16 cellular contexts compared by ENCODE assay signal in the genomic region with DNA sequence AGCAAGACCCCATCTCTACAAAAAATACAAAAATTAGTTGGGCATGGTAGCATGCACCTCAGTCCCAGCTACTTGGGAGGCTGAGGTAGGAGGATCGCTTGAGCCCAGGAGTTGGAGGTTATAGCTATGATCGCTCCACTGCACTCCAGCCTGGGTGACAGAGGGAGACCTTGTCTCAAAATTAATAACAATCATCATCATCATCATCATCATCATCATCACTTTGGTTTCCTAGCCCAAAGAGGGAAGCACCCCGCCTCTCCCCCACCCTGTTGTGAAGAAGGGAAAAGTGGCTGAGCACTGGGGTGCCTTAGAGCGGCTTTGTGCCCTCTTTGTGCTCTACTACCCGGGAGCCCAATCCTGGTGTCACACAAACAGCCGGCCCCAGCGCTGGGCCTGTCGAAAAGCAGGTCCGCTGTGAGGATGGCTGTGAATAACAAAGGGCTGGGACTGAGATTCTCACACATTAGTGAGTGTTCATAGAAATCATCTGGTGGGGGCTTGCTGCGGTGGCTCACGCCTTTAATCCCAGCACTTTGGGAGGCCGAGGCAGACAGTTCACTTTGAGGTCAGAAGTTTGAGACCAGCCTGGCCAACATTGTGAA. TPM values are rescaled to one million over a fixed set of nuclear protein-coding genes. Genes with fewer than 3 reads are reported as not detected.
DNase-seq lines count a peak whose midpoint lies in the region; TF ChIP-seq lines count a peak whose summit lies in the region.
"Had no signal": no experiment of that assay in that cellular context is flagged by ENCODE, and none has a peak within 500 bp of the region (broad histone marks: within the 10 kb centered on the region; RNA-seq: fewer than 3 reads in every experiment).

No MANE protein-coding gene starts in this region.

- H3K4me1 Mint-ChIP-seq in neural crest cell = peaks cover 13% of the 10 kb centered on the region
- H3K4me1 Mint-ChIP-seq in immature natural killer cell = peaks cover 10 to 11% of the 10 kb centered on the region in 2 donors

- CTCF ChIA-PET in HEK293 (lab: Yijun Ruan, JAX) = interaction anchor here (0.6 to 0.7 kb wide), 2 partner anchors 9 to 66 kb away, joined by 4 read pairs; no protein-coding TSS in a partner anchor
- CTCF ChIA-PET in mammary epithelial cell (lab: Charles Lee; ENCODE audit: low non-redundant PET) = no interaction called here

- intact Hi-C loops in mammary epithelial cell (cut with micrococcal nuclease) = no loop called here

- H3K27me3 Mint-ChIP-seq in neural crest cell (ENCODE audit: low read depth) (no peaks in the 10 kb centered on the region), immature natural killer cell (ENCODE audit: low read depth in 3 of 3) (peaks cover 0 to 7% (median 3%) of the 10 kb centered on the region in 3 donors)
- H3K27me3 Mint-ChIP-seq: CD4-positive, alpha-beta T cell had no signal

- peak overlapping the region; percentile 43 for H3K27ac Mint-ChIP-seq in neural crest cell (ENCODE audit: unreplicated experiment)
- no peak overlapping the region for H3K27ac Mint-ChIP-seq in immature natural killer cell
- H3K27ac Mint-ChIP-seq: B cell; CD4-positive, alpha-beta T cell had no signal

- H3K27me3 ChIP-seq in mammary epithelial cell (ENCODE audit: insufficient read depth, low read length) = no peaks in the 10 kb centered on the region

- H3K36me3 ChIP-seq in HEK293 (ENCODE audit: control insufficient read depth in 2 of 2, insufficient read depth in 1 of 2, low read length in 2 of 2) (no peaks in the 10 kb centered on the region), mammary epithelial cell (ENCODE audit: insufficient read depth, low read length) (no peaks in the 10 kb centered on the region)

- H3K27ac ChIP-seq in HEK293 (ENCODE audit: extremely low read depth, low read depth, low read length) (no peak overlapping the region), mammary epithelial cell (ENCODE audit: insufficient read depth, low read depth, low read length) (no peak overlapping the region)

- no peaks in the 10 kb centered on the region for H4K20me1 ChIP-seq in mammary epithelial cell (ENCODE audit: insufficient read depth, low read length)

- TF ChIP-seq CTCF in HEK293 (tag by site-specific recombination; IDR thresholded peaks at IDR 0.05) = no peak
- TF ChIP-seq CTCF in neural crest cell (conservative IDR thresholded peaks at IDR 0.05) = no peak
- no peak for TF ChIP-seq CTCF in mammary epithelial cell (conservative IDR thresholded peaks at IDR 0.05 in 1 of 2, IDR thresholded peaks at IDR 0.05 in 1 of 2; ENCODE audit: extremely low read depth in 1 of 2, insufficient read depth in 1 of 2, low read depth in 1 of 2, low read length in 2 of 2)

- DNase-seq in ELF-1 (ENCODE audit: low read depth, low spot score) = peak; percentile 75
- DNase-seq in iPS-NIHi11 (ENCODE audit: low spot score) = peak; percentile 69
- no peak for DNase-seq in neural crest cell (ENCODE audit: low read depth, low spot score)
- no peak for DNase-seq in mammary epithelial cell
- DNase-seq in stimulated activated CD4-positive, alpha-beta T cell treated with anti-CD3 and anti-CD28 coated beads, Interleukin-4, amount 100 ng/mL, for 4 hours = no peak
- no peak for DNase-seq in immature natural killer cell
- DNase-seq in DMS79 (lab: John Stamatoyannopoulos, UW) = no peak
- DNase-seq: C1 segment of cervical spinal cord; Calu3; CD4-positive, alpha-beta T cell; DMS 273 treated with DMSO at 0.1 percent for 48 hours; DMS79 treated with DMSO at 0.1 percent for 48 hours; GDM1; GOT3 had no signal

- no peak overlapping the region for H3K9ac ChIP-seq in mammary epithelial cell (ENCODE audit: insufficient read depth, low read length)

- no peaks in the 10 kb centered on the region for H3K79me2 ChIP-seq in mammary epithelial cell (ENCODE audit: insufficient read depth, low read length)

- no TSS peak for BruUV-seq in mammary epithelial cell (replicated peaks; lab: Mats Ljungman, UMichigan)

- H2AFZ ChIP-seq in mammary epithelial cell (ENCODE audit: low read depth, low read length) = no peak overlapping the region

- dilution Hi-C loops in mammary epithelial cell (cut with HindIII; ENCODE audit: low sequenced_read_pairs) = no loop called here

- no peak overlapping the region for H3K4me2 ChIP-seq in mammary epithelial cell (ENCODE audit: insufficient read depth, low read depth, low read length)

- POLR2A ChIA-PET in HEK293 (lab: Yijun Ruan, JAX) = no interaction called here

- H3K9me3 ChIP-seq in HEK293 (ENCODE audit: control insufficient read depth, insufficient read depth, low read depth, low read length) (no peaks in the 10 kb centered on the region), mammary epithelial cell (replicated peaks; ENCODE audit: insufficient read depth, low read length) (no peaks in the 10 kb centered on the region)

- in situ Hi-C loops in mammary epithelial cell (cut with MboI; ENCODE audit: low sequenced_read_pairs in 2 of 2) = no loop called here

- no peaks in the 10 kb centered on the region for H3K36me3 Mint-ChIP-seq in neural crest cell (ENCODE audit: low read depth)
- no peaks in the 10 kb centered on the region for H3K36me3 Mint-ChIP-seq in immature natural killer cell

- no peaks in the 10 kb centered on the region for H3K4me1 ChIP-seq in HEK293 (ENCODE audit: control insufficient read depth, insufficient read depth, low read length)
- no peaks in the 10 kb centered on the region for H3K4me1 ChIP-seq in mammary epithelial cell (ENCODE audit: insufficient read depth, low read length)

- H3K4me3 ChIP-seq in HEK293 (ENCODE audit: low read depth, low read length) (no peak overlapping the region), mammary epithelial cell (replicated peaks in 1 of 3; ENCODE audit: insufficient read depth in 1 of 3, low read depth in 2 of 3, low read length in 3 of 3) (no peak overlapping the region)

- H3K9me3 Mint-ChIP-seq in neural crest cell = no peaks in the 10 kb centered on the region
- no peaks in the 10 kb centered on the region for H3K9me3 Mint-ChIP-seq in immature natural killer cell
- H3K9me3 Mint-ChIP-seq: CD4-positive, alpha-beta T cell had no signal

- H3K4me3 Mint-ChIP-seq in neural crest cell (no peak overlapping the region), immature natural killer cell (no peak overlapping the region)
- H3K4me3 Mint-ChIP-seq: B cell; CD4-positive, alpha-beta T cell had no signal

- WGBS in mammary epithelial cell (ENCODE audit: low coverage, missing lambda C conversion rate) = 76% methylated on average over 12 of the region's 12 CpGs

TF ChIP-seq in HEK293, 187 proteins besides CTCF, POLR2A, EP300 and RAD21:
- TF ChIP-seq ZNF138 (tag by site-specific recombination; IDR thresholded peaks at IDR 0.05; ENCODE audit: borderline replicate concordance) = no peak
- TF ChIP-seq ZNF513 (tag by site-specific recombination; IDR thresholded peaks at IDR 0.05) = peak; percentile 75

RNA-seq across cellular contexts. Expression of gene ASXL2, which starts 42.6 kb away (rescaled TPM):
- total RNA-seq in neural crest cell (22.7 and 25.5 TPM in 2 replicates), mammary epithelial cell (10 to 100 TPM; 15.2 to 39.4 TPM)
- polyA plus RNA-seq in mammary epithelial cell (11.4 TPM), immature natural killer cell (10 to 100 TPM in 1 of 3 donors, 1 to 10 TPM in 2; 3.1 to 15.6 (median 4.7) TPM)
- polyA minus RNA-seq in mammary epithelial cell = 25.2 TPM

Comparison
In these comparisons a context has a peak if more than half of its experiments do, and no peak if none do; other contexts are left out.
1. DNase-seq: peak in ELF-1 (single experiment) and iPS-NIHi11 (single experiment); none in neural crest cell (single experiment), mammary epithelial cell (single experiment), stimulated activated CD4-positive, alpha-beta T cell treated with anti-CD3 and anti-CD28 coated beads, Interleukin-4, amount 100 ng/mL, for 4 hours (0 of 2), immature natural killer cell (0 of 3) and DMS79 (single experiment).